Comparison of ENCODE assay signal across 8 cellular contexts in the genomic region with DNA sequence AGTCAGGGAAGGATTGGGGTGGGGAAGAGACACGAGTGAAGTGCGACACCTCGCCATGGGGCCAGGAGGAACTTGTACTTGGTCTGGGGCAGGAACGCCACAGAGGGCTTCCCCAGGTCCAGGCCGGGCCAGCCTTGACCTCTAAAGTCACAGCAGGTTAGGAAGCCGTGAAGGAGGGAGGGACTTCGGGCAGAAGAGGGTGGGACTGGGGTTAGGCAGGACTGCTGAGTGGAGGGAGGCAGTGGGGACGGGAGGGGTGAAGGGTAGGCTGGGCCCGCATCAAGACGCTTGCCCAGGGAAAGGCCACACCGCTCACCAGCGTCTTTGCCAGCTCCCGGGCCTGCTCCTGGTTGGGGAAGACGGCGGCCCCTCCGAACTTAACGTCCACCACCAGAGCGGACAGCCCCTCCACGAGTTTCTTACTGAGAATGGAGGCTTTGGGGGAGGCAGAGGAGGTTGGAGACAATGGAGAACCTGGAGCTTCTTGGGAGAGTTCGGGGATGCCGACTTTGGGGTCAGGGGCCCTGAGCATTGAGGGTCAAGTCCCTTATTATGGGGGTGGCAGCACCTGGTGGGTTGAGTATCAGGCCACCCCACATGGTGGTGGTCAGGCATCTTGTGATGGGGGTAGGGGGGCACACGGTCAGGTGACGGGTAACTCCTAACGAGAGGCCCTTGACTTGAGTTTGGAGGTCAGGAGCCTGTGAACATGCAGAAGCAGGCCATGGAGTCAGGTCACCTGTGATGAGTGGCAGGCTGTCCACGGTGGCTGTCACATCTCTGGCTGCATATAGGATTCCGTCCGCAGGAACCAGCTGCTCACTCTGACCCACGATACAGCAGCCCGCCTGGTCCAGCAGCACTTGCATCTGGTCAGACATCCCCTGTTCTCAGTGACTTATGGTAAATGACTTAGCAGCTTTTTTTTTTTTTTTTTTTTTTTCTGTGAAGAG. TPM values are rescaled to one million over a fixed set of nuclear protein-coding genes. Genes with fewer than 3 reads are reported as not detected.
DNase-seq lines count a peak whose midpoint lies in the region; ATAC-seq lines count a peak whose summit lies in the region.

No MANE protein-coding gene starts in this region.

- no peak overlapping the region for H3K9ac ChIP-seq in iPS-15b (ENCODE audit: low read depth, low read length)

- peaks cover 46% of the 10 kb centered on the region for H3K27me3 ChIP-seq in iPS-15b (ENCODE audit: control insufficient read depth, insufficient read depth, low read length)

- no peaks in the 10 kb centered on the region for H3K4me1 ChIP-seq in iPS-15b (ENCODE audit: control insufficient read depth, insufficient read depth, low read length)

- DNase-seq in NCI-H748 (lab: John Stamatoyannopoulos, UW; ENCODE audit: unreplicated experiment) (peak; percentile 52), NCI-H748 treated with DMSO at 0.1 percent for 48 hours (lab: John Stamatoyannopoulos, UW) (no peak), NCI-H226 (peak; percentile 18), foreskin melanocyte (no peak)

- 37 to 62% (median 37%) methylated on average over 29 of the region's 29 CpGs for WGBS in adipose tissue, 3 donors

- peaks cover 10% of the 10 kb centered on the region for H3K36me3 ChIP-seq in iPS-15b (ENCODE audit: control insufficient read depth, insufficient read depth, low read length)

- no peaks in the 10 kb centered on the region for H3K9me3 ChIP-seq in iPS-15b (ENCODE audit: control insufficient read depth, insufficient read depth, low read length)

- H3K27ac ChIP-seq in adipose tissue (ENCODE audit: low read depth, low read length) (peak overlapping the region; percentile 94), skin epidermis (peak overlapping the region; percentile 78 to 100 (median 98))

- ATAC-seq in GM19035 (IDR thresholded peaks at IDR 0.05; ENCODE audit: unreplicated experiment) = no peak

- H3K4me3 ChIP-seq in iPS-15b (ENCODE audit: low read depth, low read length) = peak overlapping the region; percentile 76
- peak overlapping the region; percentile 54 to 87 (median 74) for H3K4me3 ChIP-seq in skin epidermis

RNA-seq across cellular contexts. Expression of a gene that starts 1.7 kb away (rescaled TPM):
- 1 to 10 TPM; 2.2 to 8.8 (median 2.3) TPM for polyA plus RNA-seq in adipose tissue

RNA-seq across cellular contexts. Expression of a gene that starts 2.7 kb away (rescaled TPM):
- 100 to 1,000 TPM in 1 of 3 donors, 10 to 100 TPM in 2; 49.1 to 162 (median 75.1) TPM for polyA plus RNA-seq in adipose tissue

RNA-seq across cellular contexts. Expression of a gene that starts 18.6 kb away (rescaled TPM):
- polyA plus RNA-seq in adipose tissue = under 1 TPM; 0.11 to 0.23 (median 0.21) TPM

RNA-seq across cellular contexts. Expression of a gene that starts 19.1 kb away (rescaled TPM):
- 10 to 100 TPM; 23.6 to 35.0 (median 31.3) TPM for polyA plus RNA-seq in adipose tissue

RNA-seq across cellular contexts. Expression of a gene that starts 19.6 kb away (rescaled TPM):
- 10 to 100 TPM; 49.6 to 95.8 (median 64.7) TPM for polyA plus RNA-seq in adipose tissue

Comparison
In these comparisons a context has a peak if more than half of its experiments do, and no peak if none do; other contexts are left out.
1. DNase-seq: peak in NCI-H748 (single experiment) and NCI-H226 (single experiment); none in NCI-H748 treated with DMSO at 0.1 percent for 48 hours (single experiment) and foreskin melanocyte (single experiment).